In genomic region chr1:201409440-201409839, GRCh38 we compare ENCODE assay signal across 19 cellular contexts. TPM values are rescaled to one million over a fixed set of nuclear protein-coding genes. Genes with fewer than 3 reads are reported as not detected.
"Had no signal": no experiment of that assay in that cellular context is flagged by ENCODE, and none has a peak within 500 bp of the region (broad histone marks: within the 10 kb centered on the region; RNA-seq: fewer than 3 reads in every experiment).

No MANE protein-coding gene starts in this region.

- H3K27me3 ChIP-seq: breast epithelium, suprapubic skin, transverse colon had no signal

- DNase-seq: activated naive CD4-positive, alpha-beta T cell; activated naive CD8-positive, alpha-beta T cell treated with anti-CD3 and anti-CD28 coated beads for 36 hours; activated T-cell treated with anti-CD3 and anti-CD28 coated beads, Interleukin-2, amount 50 U/mL, for 24 hours; amniotic stem cell; erythroblast; foreskin melanocyte; glutamatergic neuron; hypothalamus; nephron progenitor cell; nucleus accumbens; small intestine; stomach; T-helper 1 cell; transverse colon had no signal

- ATAC-seq: stimulated activated memory B cell treated with anti-CD40 and anti-IgM and Interleukin-4, amounts not matched to agents 10 μg/mL and 1 μg/mL and 100 μg/mL, for 72 hours; WTC11 had no signal

- H3K36me3 ChIP-seq: breast epithelium, stomach, suprapubic skin, transverse colon had no signal

- H3K4me1 ChIP-seq: breast epithelium had no signal

- H3K9me3 ChIP-seq: breast epithelium, stomach, suprapubic skin, transverse colon had no signal

- H3K27ac ChIP-seq: breast epithelium, stomach, suprapubic skin, transverse colon had no signal

- H3K4me3 ChIP-seq: breast epithelium, stomach, suprapubic skin, transverse colon had no signal

RNA-seq across cellular contexts. Expression of gene LAD1, which starts 10.3 kb away (rescaled TPM):
- polyA plus RNA-seq: fibroblast of lung had no signal
